Comparison of ENCODE assay signal across 9 cellular contexts in the genomic region with DNA sequence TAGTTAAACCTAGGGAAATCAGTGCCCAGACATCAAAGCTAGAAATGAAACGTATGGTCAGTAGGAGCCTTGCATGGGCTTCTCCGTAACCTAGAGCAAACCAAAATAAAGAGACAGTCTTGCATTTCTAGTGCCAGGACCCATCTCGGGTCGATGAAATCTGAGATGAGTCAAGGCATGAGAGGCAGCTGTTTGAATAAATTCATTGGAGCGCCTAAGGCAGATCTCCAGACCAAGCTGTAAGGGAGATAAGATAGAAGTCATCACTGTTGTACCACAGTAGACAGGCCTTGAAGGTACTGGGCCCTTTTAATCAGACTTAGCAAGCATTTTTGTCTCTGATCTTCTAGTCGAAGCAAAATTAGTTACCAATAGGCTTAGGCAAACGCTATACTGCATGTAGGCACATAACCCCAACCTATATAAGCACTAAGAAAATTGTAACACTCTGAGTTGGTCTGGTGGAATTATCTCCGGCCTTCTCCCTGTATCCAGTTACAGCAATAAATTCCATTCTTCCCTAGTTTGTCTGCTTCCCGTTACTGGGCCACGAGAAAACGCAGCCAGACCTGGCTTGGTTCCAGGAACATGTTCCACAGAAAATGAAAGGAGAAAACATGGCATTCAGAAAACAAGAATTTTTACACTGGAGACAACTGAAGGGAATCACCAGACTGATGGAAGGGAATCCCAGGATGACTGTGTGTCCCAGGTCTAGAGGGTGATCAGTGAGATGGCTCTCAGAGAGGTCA. TPM values are rescaled to one million over a fixed set of nuclear protein-coding genes. Genes with fewer than 3 reads are reported as not detected.
DNase-seq lines count a peak whose midpoint lies in the region; FAIRE-seq and TF ChIP-seq lines count a peak whose summit lies in the region.
"Had no signal": no experiment of that assay in that cellular context is flagged by ENCODE, and none has a peak within 500 bp of the region (broad histone marks: within the 10 kb centered on the region; RNA-seq: fewer than 3 reads in every experiment).

No MANE protein-coding gene starts in this region.

- in situ Hi-C loops in GM13977 (cut with MboI; ENCODE audit: low pct_unique_long_range_greater_than_20kb, low sequenced_read_pairs, unreplicated experiment): no loop called here

- no peak overlapping the region for H3K4me3 ChIP-seq in adrenal gland
- no peak overlapping the region for H3K4me3 ChIP-seq in right atrium auricular region
- H3K4me3 ChIP-seq in skeletal muscle cell (ENCODE audit: low read depth, low read length): no peak overlapping the region

- no peak for FAIRE-seq in HTR-8/SVneo (lab: Jason Lieb, UNC)

- peaks cover 4% of the 10 kb centered on the region for H3K4me1 Mint-ChIP-seq in activated CD4-positive, alpha-beta memory T cell treated with anti-CD3 and anti-CD28 coated beads for 36 hours (ENCODE audit: low read depth)
- no peaks in the 10 kb centered on the region for H3K4me1 Mint-ChIP-seq in Calu3 (ENCODE audit: low read depth, unreplicated experiment)

- H3K27me3 Mint-ChIP-seq in activated CD4-positive, alpha-beta memory T cell treated with anti-CD3 and anti-CD28 coated beads for 36 hours: no peaks in the 10 kb centered on the region
- H3K27me3 Mint-ChIP-seq in Calu3 (ENCODE audit: unreplicated experiment): no peaks in the 10 kb centered on the region

- DNase-seq in ELF-1 (ENCODE audit: low read depth, low spot score) (peak; percentile 37), adrenal gland (peak; percentile 46 to 80 (median 70)), right atrium auricular region (ENCODE audit: low spot score) (peak; percentile 71), skeletal muscle cell (ENCODE audit: low read depth) (peak; percentile 72), HTR-8/SVneo (ENCODE audit: insufficient read length, low spot score) (no peak), GM13977 (ENCODE audit: low spot score) (no peak), Calu3 (no peak)
- DNase-seq in activated CD4-positive, alpha-beta memory T cell treated with anti-CD3 and anti-CD28 coated beads for 36 hours: no peak
- DNase-seq: cerebellar nuclear complex had no signal

- H3K36me3 Mint-ChIP-seq in activated CD4-positive, alpha-beta memory T cell treated with anti-CD3 and anti-CD28 coated beads for 36 hours: no peaks in the 10 kb centered on the region
- H3K36me3 Mint-ChIP-seq in Calu3 (ENCODE audit: insufficient read depth, unreplicated experiment): no peaks in the 10 kb centered on the region

- H3K9me3 Mint-ChIP-seq in activated CD4-positive, alpha-beta memory T cell treated with anti-CD3 and anti-CD28 coated beads for 36 hours: no peaks in the 10 kb centered on the region
- H3K9me3 Mint-ChIP-seq in Calu3 (ENCODE audit: low read depth, unreplicated experiment): no peaks in the 10 kb centered on the region

- no peaks in the 10 kb centered on the region for H3K36me3 ChIP-seq in adrenal gland (replicated peaks in 1 of 2)
- no peaks in the 10 kb centered on the region for H3K36me3 ChIP-seq in right atrium auricular region

- no TSS peak for BruUV-seq in Calu3 (replicated peaks; lab: Mats Ljungman, UMichigan)

- H3K4me1 ChIP-seq in adrenal gland (replicated peaks in 1 of 2) (peaks cover 4 to 15% of the 10 kb centered on the region in 2 donors), right atrium auricular region (peaks cover 0 to 12% of the 10 kb centered on the region in 2 donors)

- CTCF ChIA-PET in activated CD4-positive, alpha-beta memory T cell treated with anti-CD3 and anti-CD28 coated beads for 36 hours (lab: Charles Lee): interaction anchor here (1.2 kb wide), 1 partner anchor 21 kb away, joined by 4 read pairs; the partner anchor contains the start of gene PAPSS1
- CTCF ChIA-PET in Calu3 (lab: Charles Lee): no interaction called here

- no peak for TF ChIP-seq POLR2A in adrenal gland (IDR thresholded peaks at IDR 0.05)

- no peaks in the 10 kb centered on the region for H3K27me3 ChIP-seq in adrenal gland
- no peaks in the 10 kb centered on the region for H3K27me3 ChIP-seq in right atrium auricular region

- POLR2A ChIA-PET in activated CD4-positive, alpha-beta memory T cell treated with anti-CD3 and anti-CD28 coated beads for 36 hours (lab: Charles Lee): no interaction called here

- intact Hi-C loops in adrenal gland (cut with DNase I): no loop called here
- intact Hi-C loops in activated CD4-positive, alpha-beta memory T cell treated with anti-CD3 and anti-CD28 coated beads for 36 hours (cut with micrococcal nuclease): no loop called here
- intact Hi-C loops in Calu3 (cut with micrococcal nuclease; ENCODE audit: unreplicated experiment): no loop called here

- H3K27ac Mint-ChIP-seq in activated CD4-positive, alpha-beta memory T cell treated with anti-CD3 and anti-CD28 coated beads for 36 hours: no peak overlapping the region
- H3K27ac Mint-ChIP-seq in Calu3 (ENCODE audit: unreplicated experiment): no peak overlapping the region

- no peaks in the 10 kb centered on the region for H3K9me3 ChIP-seq in adrenal gland (replicated peaks in 1 of 3)
- no peaks in the 10 kb centered on the region for H3K9me3 ChIP-seq in right atrium auricular region

- WGBS in adrenal gland, 4 donors: 29 to 42% (median 35%) methylated on average over 11 of the region's 11 CpGs

- TF ChIP-seq CTCF in adrenal gland (IDR thresholded peaks at IDR 0.05) (no peak), right atrium auricular region (IDR thresholded peaks at IDR 0.05) (no peak), GM13977 (IDR thresholded peaks at IDR 0.05; ENCODE audit: extremely low read depth, insufficient read depth, missing control alignments) (no peak), Calu3 (IDR thresholded peaks at IDR 0.05; ENCODE audit: unreplicated experiment) (no peak)

- peak overlapping the region in 3 of 5 donors; percentile 22 to 79 (median 66) for H3K27ac ChIP-seq in adrenal gland
- peak overlapping the region; percentile 29 to 56 for H3K27ac ChIP-seq in right atrium auricular region

- no peak overlapping the region for H3K4me3 Mint-ChIP-seq in activated CD4-positive, alpha-beta memory T cell treated with anti-CD3 and anti-CD28 coated beads for 36 hours
- no peak overlapping the region for H3K4me3 Mint-ChIP-seq in Calu3 (ENCODE audit: low read depth, unreplicated experiment)

RNA-seq across cellular contexts. Expression of gene PAPSS1, which starts 21.1 kb away (rescaled TPM):
- total RNA-seq in adrenal gland: 10 to 100 TPM; 13.6 to 22.6 (median 18.3) TPM
- 10 to 100 TPM; 13.1 to 16.7 (median 16.5) TPM for polyA plus RNA-seq in adrenal gland
- total RNA-seq in right atrium auricular region: 10 to 100 TPM; 10.5 to 14.3 TPM
- 10 to 100 TPM; 33.0 to 34.9 TPM for total RNA-seq in activated CD4-positive, alpha-beta memory T cell treated with anti-CD3 and anti-CD28 coated beads for 36 hours
- total RNA-seq in Calu3 (2022): 32.5 and 41.6 TPM in 2 replicates

Comparison
In these comparisons a context has a peak if more than half of its experiments do, and no peak if none do; other contexts are left out.
1. DNase-seq: peak in ELF-1 (single experiment), adrenal gland (7 of 7), right atrium auricular region (single experiment) and skeletal muscle cell (single experiment); none in activated CD4-positive, alpha-beta memory T cell treated with anti-CD3 and anti-CD28 coated beads for 36 hours (single experiment), HTR-8/SVneo (single experiment), GM13977 (single experiment) and Calu3 (single experiment).